ENCODE assay signal across 8 cellular contexts in genomic region chr10:34127676-34128075, GRCh38.
"Had no signal": no experiment of that assay in that cellular context is flagged by ENCODE, and none has a peak within 500 bp of the region (broad histone marks: within the 10 kb centered on the region; RNA-seq: fewer than 3 reads in every experiment).

No MANE protein-coding gene starts in this region.

- H3K4me1 Mint-ChIP-seq: GM23338 had no signal

- H3K4me3 ChIP-seq: GM23338 had no signal

- H3K27ac Mint-ChIP-seq: GM23338, H9, HFFc6, IgD-negative memory B cell had no signal

- H3K9me3 Mint-ChIP-seq: GM23338, H9, HFFc6 had no signal

- H3K27me3 Mint-ChIP-seq: IgD-negative memory B cell had no signal

- ATAC-seq: GM23338, HCT116, HepG2 had no signal

- H3K36me3 Mint-ChIP-seq: IgD-negative memory B cell had no signal

- H3K4me3 Mint-ChIP-seq: GM23338, H9, HFFc6, IgD-negative memory B cell had no signal

- DNase-seq: H9, HFFc6 had no signal

- FAIRE-seq: H1, H54, HepG2 had no signal
